ENCODE assay signal across 8 cellular contexts in genomic region chr2:9336209-9336533, GRCh38.
DNase-seq lines count a peak whose midpoint lies in the region; ATAC-seq, FAIRE-seq and TF ChIP-seq lines count a peak whose summit lies in the region.

No MANE protein-coding gene starts in this region.

- H3K27me3 ChIP-seq in PC-9 (ENCODE audit: insufficient read depth, low read depth) = no peaks in the 10 kb centered on the region
- H3K27me3 ChIP-seq in keratinocyte (ENCODE audit: control insufficient read depth, extremely low read depth, insufficient read depth, low read length) = no peaks in the 10 kb centered on the region

- H3K79me2 ChIP-seq in PC-9 (ENCODE audit: low read depth) (peaks cover 44% of the 10 kb centered on the region), keratinocyte (ENCODE audit: control insufficient read depth, insufficient read depth, low read length) (peaks cover 13% of the 10 kb centered on the region)

- H2AFZ ChIP-seq in PC-9 (no peak overlapping the region), keratinocyte (ENCODE audit: control insufficient read depth, low read length) (no peak overlapping the region)

- DNase-seq in EL (peak; percentile 25), PC-9 (no peak), keratinocyte (ENCODE audit: low read depth, low spot score) (no peak), NK-92 (lab: John Stamatoyannopoulos, UW; ENCODE audit: unreplicated experiment) (no peak), RCC 7860 (ENCODE audit: low spot score) (no peak), NCI-H526 treated with DMSO at 0.1 percent for 48 hours (lab: John Stamatoyannopoulos, UW) (no peak)

- no peak overlapping the region for H3K4me3 ChIP-seq in PC-9
- no peak overlapping the region for H3K4me3 ChIP-seq in keratinocyte (ENCODE audit: control insufficient read depth in 2 of 3, extremely low read depth in 1 of 3, insufficient read depth in 2 of 3, low read depth in 1 of 3, low read length in 3 of 3)

- H3K9me3 ChIP-seq in PC-9 (ENCODE audit: insufficient read depth, low read depth) = no peaks in the 10 kb centered on the region
- H3K9me3 ChIP-seq in keratinocyte (ENCODE audit: control insufficient read depth, low read depth, low read length) = no peaks in the 10 kb centered on the region

- peaks cover 45% of the 10 kb centered on the region for H3K36me3 ChIP-seq in PC-9 (ENCODE audit: low read depth)
- H3K36me3 ChIP-seq in keratinocyte (ENCODE audit: control insufficient read depth in 2 of 2, extremely low read depth in 1 of 2, insufficient read depth in 2 of 2, low read length in 2 of 2) = peaks cover 38 to 50% of the 10 kb centered on the region in 2 experiments

- H3K27ac ChIP-seq in PC-9 = peak overlapping the region; percentile 33; the same call in 1 of the 2 replicates
- peak overlapping the region; percentile 1 for H3K27ac ChIP-seq in keratinocyte (ENCODE audit: control insufficient read depth, insufficient read depth, low read length)

- FAIRE-seq in keratinocyte (lab: Jason Lieb, UNC) (no peak), RCC 7860 (lab: Jason Lieb, UNC) (no peak)

- no peak for TF ChIP-seq CTCF in PC-9 (conservative IDR thresholded peaks at IDR 0.05)
- no peak for TF ChIP-seq CTCF in keratinocyte (optimal IDR thresholded peaks at IDR 0.05 in 1 of 3, IDR thresholded peaks at IDR 0.05 in 1 of 3, conservative IDR thresholded peaks at IDR 0.05 in 1 of 3; ENCODE audit: extremely low read depth in 1 of 3, insufficient read depth in 2 of 3, low read length in 3 of 3)

- ATAC-seq in HG03342 (IDR thresholded peaks at IDR 0.05; ENCODE audit: unreplicated experiment) (peak; percentile 61), GM18873 (IDR thresholded peaks at IDR 0.05; ENCODE audit: low FRiP score, unreplicated experiment) (no peak)

- H3F3A ChIP-seq in PC-9 (ENCODE audit: insufficient read depth, low read depth) = peaks cover 88% of the 10 kb centered on the region

- H3K4me2 ChIP-seq in PC-9 = peak overlapping the region; percentile 36
- H3K4me2 ChIP-seq in keratinocyte (ENCODE audit: control insufficient read depth, extremely low read depth, insufficient read depth, low read depth, low read length) = no peak overlapping the region

- H3K9me1 ChIP-seq in keratinocyte (ENCODE audit: control insufficient read depth, extremely low read depth, insufficient read depth, low read length) = peaks cover 4% of the 10 kb centered on the region

- H3K9me2 ChIP-seq in PC-9 (ENCODE audit: insufficient read depth) = no peaks in the 10 kb centered on the region

- CTCF ChIA-PET in PC-9 (lab: Charles Lee) = no interaction called here

- dilution Hi-C loops in keratinocyte (cut with MboI; ENCODE audit: extremely low pct_ligation_motif_present, low sequenced_read_pairs) = no loop called here

- POLR2A ChIA-PET in PC-9 (lab: Charles Lee; ENCODE audit: unreplicated experiment) = no interaction called here

- intact Hi-C loops in PC-9 (cut with micrococcal nuclease; ENCODE audit: unreplicated experiment) = loop anchor here (5.0 to 10.0 kb wide), 3 partner anchors 86 to 331 kb away; partner anchors contain the start of genes CPSF3, ITGB1BP1 and MBOAT2

- no peak overlapping the region for H3K9ac ChIP-seq in keratinocyte (ENCODE audit: control insufficient read depth, extremely low read depth, insufficient read depth, low read length)

- H4K20me1 ChIP-seq in PC-9 (ENCODE audit: insufficient read depth) (0 out of 2 replicates have a peak, but pooled peaks cover 8% of the 10 kb centered on the region), keratinocyte (ENCODE audit: control insufficient read depth, extremely low read depth, insufficient read depth, low read length) (peaks cover 4% of the 10 kb centered on the region)

- no TSS peak for BruUV-seq in PC-9 (replicated peaks; lab: Mats Ljungman, UMichigan)

- peaks cover 76% of the 10 kb centered on the region for H3K4me1 ChIP-seq in PC-9 (replicated peaks; ENCODE audit: insufficient read depth)
- H3K4me1 ChIP-seq in keratinocyte (ENCODE audit: control insufficient read depth, extremely low read depth, insufficient read depth, low read length) = peaks cover 12% of the 10 kb centered on the region
